In genomic region chr2:188721231-188721630, GRCh38 we compare ENCODE assay signal across 1 cellular context.
TF ChIP-seq lines count a peak whose summit lies in the region.

No MANE protein-coding gene starts in this region.

TF ChIP-seq in H1, 55 proteins besides CTCF, POLR2A, EP300 and RAD21 (continued from another document):
- no peak for TF ChIP-seq CHD7 (IDR thresholded peaks at IDR 0.05; ENCODE audit: insufficient replicate concordance, low read length)
- no peak for TF ChIP-seq RFX5 (IDR thresholded peaks at IDR 0.05; ENCODE audit: borderline replicate concordance, low read depth, low read length)
- TF ChIP-seq TAF7 (optimal IDR thresholded peaks at IDR 0.05; ENCODE audit: borderline replicate concordance, low read depth, low read length): no peak
TF ChIP-seq in H1: peak in this region for 0.
